In the genomic region with DNA sequence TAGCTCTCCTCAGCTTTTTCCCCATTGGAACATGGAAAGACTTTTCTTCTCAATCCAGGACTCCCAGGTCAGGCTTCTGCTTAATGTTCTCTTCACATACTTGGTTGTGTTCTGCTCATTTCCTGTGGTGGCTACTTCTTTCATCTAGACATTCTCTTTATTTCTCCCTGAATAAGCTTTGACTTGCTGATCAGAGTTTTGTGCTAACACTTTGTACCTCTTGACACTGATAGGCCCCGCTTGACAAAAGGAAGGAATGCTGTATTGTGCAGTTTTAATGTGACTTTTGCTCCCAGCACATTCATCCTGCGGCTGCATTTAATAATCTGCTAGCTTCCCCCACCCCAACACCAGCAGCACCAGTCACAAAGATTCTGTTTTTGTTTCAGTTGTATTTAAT, we compare ENCODE assay signal across 27 cellular contexts.
"Had no signal": no experiment of that assay in that cellular context is flagged by ENCODE, and none has a peak within 500 bp of the region (broad histone marks: within the 10 kb centered on the region; RNA-seq: fewer than 3 reads in every experiment).

No MANE protein-coding gene starts in this region.

- H3K36me3 ChIP-seq: ascending aorta, MG63 had no signal

- H3K4me1 Mint-ChIP-seq: activated B cell treated with CpG ODN at 0.5 μM for 24 hours; activated CD4-positive, alpha-beta T cell treated with anti-CD3 and anti-CD28 coated beads, Interleukin-2, amount 10 ng/mL, durations not matched to agents 24 days and 14 days; activated CD8-positive, alpha-beta memory T cell treated with anti-CD3 and anti-CD28 coated beads, Interleukin-2, amount 10 ng/mL, durations not matched to agents 7 days and 5 days; activated naive CD8-positive, alpha-beta T cell treated with anti-CD3 and anti-CD28 coated beads, Interleukin-2, amount 50 U/mL, for 24 hours; central memory CD8-positive, alpha-beta T cell; T-helper 17 cell had no signal

- H3K9me3 Mint-ChIP-seq: activated B cell treated with CpG ODN at 0.5 μM for 24 hours; activated CD4-positive, alpha-beta T cell treated with anti-CD3 and anti-CD28 coated beads, Interleukin-2, amount 10 ng/mL, durations not matched to agents 24 days and 14 days; activated naive CD4-positive, alpha-beta T cell treated with anti-CD3 and anti-CD28 coated beads, Interleukin-2, amount 50 U/mL, for 72 hours; activated naive CD8-positive, alpha-beta T cell treated with anti-CD3 and anti-CD28 coated beads, Interleukin-2, amount 50 U/mL, for 24 hours; activated T-cell treated with anti-CD3 and anti-CD28 coated beads, Interleukin-2, amount 50 U/mL, for 24 hours; activated T-helper 1 cell treated with anti-CD3 and anti-CD28 coated beads, Interleukin-12 subunit alpha, Interleukin-12 subunit beta, Interleukin-2, Interleukin-4 antibody, amounts not matched to agents 30 ng/mL and 10 ng/mL and 1 ng/mL, durations not matched to agents 14 hours and 24 hours and 36 hours; brain had no signal

- H3K27ac ChIP-seq: ascending aorta had no signal

- H3K27ac Mint-ChIP-seq: activated B cell treated with CpG ODN at 0.5 μM for 24 hours; activated CD4-positive, alpha-beta T cell treated with anti-CD3 and anti-CD28 coated beads, Interleukin-2, amount 10 ng/mL, durations not matched to agents 24 days and 14 days; activated CD8-positive, alpha-beta memory T cell treated with anti-CD3 and anti-CD28 coated beads, Interleukin-2, amount 10 ng/mL, durations not matched to agents 7 days and 5 days; activated naive CD4-positive, alpha-beta T cell treated with anti-CD3 and anti-CD28 coated beads, Interleukin-2, amount 50 U/mL, for 72 hours; activated naive CD8-positive, alpha-beta T cell treated with anti-CD3 and anti-CD28 coated beads, Interleukin-2, amount 50 U/mL, for 24 hours; activated T-cell treated with anti-CD3 and anti-CD28 coated beads, Interleukin-2, amount 50 U/mL, for 24 hours; activated T-helper 1 cell treated with anti-CD3 and anti-CD28 coated beads, Interleukin-12 subunit alpha, Interleukin-12 subunit beta, Interleukin-2, Interleukin-4 antibody, amounts not matched to agents 30 ng/mL and 10 ng/mL and 1 ng/mL, durations not matched to agents 14 hours and 24 hours and 36 hours; brain; T-helper 17 cell had no signal

- DNase-seq: activated B cell treated with CpG ODN at 0.5 μM for 24 hours; activated CD4-positive, alpha-beta T cell treated with anti-CD3 and anti-CD28 coated beads for 1 hour; activated CD4-positive, alpha-beta T cell treated with anti-CD3 and anti-CD28 coated beads, Interleukin-2, amount 10 ng/mL, durations not matched to agents 24 days and 14 days; activated CD4-positive, alpha-beta T cell treated with anti-CD3 and anti-CD28 coated beads, Interleukin-2, amount 50 U/mL, for 48 hours; activated CD8-positive, alpha-beta memory T cell treated with anti-CD3 and anti-CD28 coated beads, Interleukin-2, amount 10 ng/mL, durations not matched to agents 7 days and 5 days; activated effector memory CD4-positive, alpha-beta T cell treated with Interleukin-2 at 50 U/mL for 16 hours; activated naive CD4-positive, alpha-beta T cell; activated naive CD8-positive, alpha-beta T cell treated with anti-CD3 and anti-CD28 coated beads, Interleukin-2, amount 50 U/mL, for 24 hours; activated T-cell treated with anti-CD3 and anti-CD28 coated beads, Interleukin-2, amount 50 U/mL, for 24 hours; amniotic stem cell; MG63; NCI-H1105; NCI-H1436; NCI-H1694 treated with DMSO at 0.1 percent for 48 hours; NCI-H2029 treated with DMSO at 0.1 percent for 48 hours; NCI-H345; NCI-H510A; NCI-H526 treated with DMSO at 0.1 percent for 48 hours; NCI-H82; SIG-M5; T-helper 17 cell; T-helper 9 cell had no signal

- H3K4me1 ChIP-seq: ascending aorta had no signal

- H3K4me3 Mint-ChIP-seq: activated B cell treated with CpG ODN at 0.5 μM for 24 hours; activated CD4-positive, alpha-beta T cell treated with anti-CD3 and anti-CD28 coated beads, Interleukin-2, amount 10 ng/mL, durations not matched to agents 24 days and 14 days; activated CD8-positive, alpha-beta memory T cell treated with anti-CD3 and anti-CD28 coated beads, Interleukin-2, amount 10 ng/mL, durations not matched to agents 7 days and 5 days; activated naive CD8-positive, alpha-beta T cell treated with anti-CD3 and anti-CD28 coated beads, Interleukin-2, amount 50 U/mL, for 24 hours; activated T-cell treated with anti-CD3 and anti-CD28 coated beads, Interleukin-2, amount 50 U/mL, for 24 hours; activated T-helper 1 cell treated with anti-CD3 and anti-CD28 coated beads, Interleukin-12 subunit alpha, Interleukin-12 subunit beta, Interleukin-2, Interleukin-4 antibody, amounts not matched to agents 30 ng/mL and 10 ng/mL and 1 ng/mL, durations not matched to agents 14 hours and 24 hours and 36 hours; central memory CD8-positive, alpha-beta T cell; T-helper 17 cell had no signal

- H3K27me3 Mint-ChIP-seq: activated B cell treated with CpG ODN at 0.5 μM for 24 hours; activated CD4-positive, alpha-beta T cell treated with anti-CD3 and anti-CD28 coated beads, Interleukin-2, amount 10 ng/mL, durations not matched to agents 24 days and 14 days; activated CD8-positive, alpha-beta memory T cell treated with anti-CD3 and anti-CD28 coated beads, Interleukin-2, amount 10 ng/mL, durations not matched to agents 7 days and 5 days; activated naive CD8-positive, alpha-beta T cell treated with anti-CD3 and anti-CD28 coated beads, Interleukin-2, amount 50 U/mL, for 24 hours; activated T-cell treated with anti-CD3 and anti-CD28 coated beads, Interleukin-2, amount 50 U/mL, for 24 hours; central memory CD8-positive, alpha-beta T cell; T-helper 17 cell had no signal

- ATAC-seq: activated CD8-positive, alpha-beta memory T cell treated with anti-CD3 and anti-CD28 coated beads, Interleukin-2, amount 10 ng/mL, durations not matched to agents 7 days and 5 days; activated naive CD4-positive, alpha-beta T cell treated with anti-CD3 and anti-CD28 coated beads, Interleukin-2, amount 50 U/mL, for 72 hours; activated naive CD8-positive, alpha-beta T cell treated with anti-CD3 and anti-CD28 coated beads, Interleukin-2, amount 50 U/mL, for 24 hours; T-helper 17 cell had no signal

- H3K9me3 ChIP-seq: ascending aorta, MG63 had no signal

- H3K36me3 Mint-ChIP-seq: activated CD8-positive, alpha-beta memory T cell treated with anti-CD3 and anti-CD28 coated beads, Interleukin-2, amount 10 ng/mL, durations not matched to agents 7 days and 5 days; activated naive CD4-positive, alpha-beta T cell treated with anti-CD3 and anti-CD28 coated beads, Interleukin-2, amount 50 U/mL, for 72 hours; brain had no signal

- H3K4me3 ChIP-seq: ascending aorta, MG63 had no signal

- H3K27me3 ChIP-seq: ascending aorta, MG63 had no signal
